21 cellular contexts compared by ENCODE assay signal in genomic region chr10:13470270-13470669, GRCh38. TPM values are rescaled to one million over a fixed set of nuclear protein-coding genes. Genes with fewer than 3 reads are reported as not detected.
DNase-seq lines count a peak whose midpoint lies in the region; ATAC-seq, FAIRE-seq and TF ChIP-seq lines count a peak whose summit lies in the region.
"Had no signal": no experiment of that assay in that cellular context is flagged by ENCODE, and none has a peak within 500 bp of the region (broad histone marks: within the 10 kb centered on the region; RNA-seq: fewer than 3 reads in every experiment).

No MANE protein-coding gene starts in this region.

- no peaks in the 10 kb centered on the region for H3K27me3 Mint-ChIP-seq in activated CD4-positive, alpha-beta T cell treated with anti-CD3 and anti-CD28 coated beads, Interleukin-2, amount 10 ng/mL, durations not matched to agents 24 days and 14 days

- H3K27ac Mint-ChIP-seq in activated CD4-positive, alpha-beta T cell treated with anti-CD3 and anti-CD28 coated beads, Interleukin-2, amount 10 ng/mL, durations not matched to agents 24 days and 14 days, result no peak overlapping the region
- H3K27ac Mint-ChIP-seq: mesothelial cell of epicardium, nephron progenitor cell had no signal

- in situ Hi-C loops in K562 (cut with MboI), result no loop called here

- H4K20me1 ChIP-seq in Karpas-422 (ENCODE audit: insufficient read depth, low read depth, low read length), result no peaks in the 10 kb centered on the region
- no peaks in the 10 kb centered on the region for H4K20me1 ChIP-seq in K562 (replicated peaks; ENCODE audit: control insufficient read depth, insufficient read depth, low read length)

- no TSS peak for BruUV-seq in K562 (replicated peaks; lab: Mats Ljungman, UMichigan)

- no peak overlapping the region for H2BK5ac ChIP-seq in mesendoderm (ENCODE audit: low read length)

- no peak overlapping the region for H4K8ac ChIP-seq in mesendoderm (ENCODE audit: low read depth, low read length)

- TF ChIP-seq EP300 in K562 (IDR thresholded peaks at IDR 0.05; ENCODE audit: low read length), result no peak

- H3K36me3 ChIP-seq in Karpas-422 (ENCODE audit: insufficient read depth, low read length) (no peaks in the 10 kb centered on the region), K562 (ENCODE audit: control insufficient read depth, insufficient read depth, low read length) (no peaks in the 10 kb centered on the region), mesendoderm (ENCODE audit: control insufficient read depth, insufficient read depth, low read length) (no peaks in the 10 kb centered on the region), tibial artery (peaks cover 0 to 15% (median 14%) of the 10 kb centered on the region in 3 donors)
- H3K36me3 ChIP-seq: suprapubic skin had no signal

- H3K36me3 Mint-ChIP-seq in activated CD4-positive, alpha-beta T cell treated with anti-CD3 and anti-CD28 coated beads, Interleukin-2, amount 10 ng/mL, durations not matched to agents 24 days and 14 days (ENCODE audit: low read depth), result no peaks in the 10 kb centered on the region

- no peaks in the 10 kb centered on the region for H3K79me1 ChIP-seq in mesendoderm (ENCODE audit: low read length)

- H3K4me3 ChIP-seq in Karpas-422 (ENCODE audit: low read length) (no peak overlapping the region), K562 (no peak overlapping the region), mesendoderm (ENCODE audit: low read length) (no peak overlapping the region), tibial artery (no peak overlapping the region)
- H3K4me3 ChIP-seq: Peyer's patch, suprapubic skin had no signal

- H3K9ac ChIP-seq in Karpas-422 (ENCODE audit: low read length) (no peak overlapping the region), K562 (ENCODE audit: insufficient read depth in 1 of 2, low read depth in 2 of 2, low read length in 2 of 2) (no peak overlapping the region), mesendoderm (ENCODE audit: low read length) (no peak overlapping the region)

- TF ChIP-seq CTCF in GM12872 (IDR thresholded peaks at IDR 0.05; ENCODE audit: insufficient read depth, low read depth, low read length) (peak; percentile 32; the same call in 1 of the 3 replicates), K562 (IDR thresholded peaks at IDR 0.05 in 2 of 3, conservative IDR thresholded peaks at IDR 0.05 in 1 of 3; ENCODE audit: insufficient read depth in 2 of 3, low read depth in 1 of 3, low read length in 3 of 3) (peak; percentile 21 to 44 (median 35); a peak in 2 of 6 replicates), tibial artery (IDR thresholded peaks at IDR 0.05) (no peak)

- H2AFZ ChIP-seq in Karpas-422 (ENCODE audit: low read length) (no peak overlapping the region), K562 (ENCODE audit: low read depth, low read length) (no peak overlapping the region)

- H3K27ac ChIP-seq in Karpas-422 (ENCODE audit: low read length), result no peak overlapping the region
- no peak overlapping the region for H3K27ac ChIP-seq in K562 (ENCODE audit: extremely low read depth, low read depth, low read length)
- H3K27ac ChIP-seq in mesendoderm (ENCODE audit: low read depth, low read length), result no peak overlapping the region
- H3K27ac ChIP-seq in tibial artery, result no peak overlapping the region
- H3K27ac ChIP-seq: foreskin keratinocyte, Peyer's patch, suprapubic skin had no signal

- H3K4me1 Mint-ChIP-seq in activated CD4-positive, alpha-beta T cell treated with anti-CD3 and anti-CD28 coated beads, Interleukin-2, amount 10 ng/mL, durations not matched to agents 24 days and 14 days, result no peaks in the 10 kb centered on the region
- H3K4me1 Mint-ChIP-seq: mesothelial cell of epicardium had no signal

- POLR2A ChIA-PET in K562 (lab: Yijun Ruan, JAX), result interaction anchor here (0.6 to 0.7 kb wide), 2 partner anchors 53 to 347 kb away, joined by 3 to 4 read pairs; no protein-coding TSS in a partner anchor

- no peak for TF ChIP-seq RAD21 in K562 (CRISPR knock-in tag; conservative IDR thresholded peaks at IDR 0.05 in 1 of 2, IDR thresholded peaks at IDR 0.05 in 1 of 2)

- H3K4me2 ChIP-seq in Karpas-422 (ENCODE audit: low read depth, low read length, poor library complexity, severe bottlenecking), result no peak overlapping the region
- H3K4me2 ChIP-seq in K562 (ENCODE audit: insufficient read depth, low read length), result no peak overlapping the region
- H3K4me2 ChIP-seq in mesendoderm (ENCODE audit: low read length), result no peak overlapping the region

- intact Hi-C loops in K562 (cut with micrococcal nuclease) (no loop called here), tibial artery (cut with DNase I; ENCODE audit: low total_unique reads) (no loop called here)
- intact Hi-C loops in activated CD4-positive, alpha-beta T cell treated with anti-CD3 and anti-CD28 coated beads, Interleukin-2, amount 10 ng/mL, durations not matched to agents 24 days and 14 days (cut with micrococcal nuclease), result no loop called here

- no peak overlapping the region for H3K4me3 Mint-ChIP-seq in activated CD4-positive, alpha-beta T cell treated with anti-CD3 and anti-CD28 coated beads, Interleukin-2, amount 10 ng/mL, durations not matched to agents 24 days and 14 days
- H3K4me3 Mint-ChIP-seq: mesothelial cell of epicardium, nephron progenitor cell had no signal

- DNase-seq in Karpas-422, result peak; percentile 47
- DNase-seq in K562 (ENCODE audit: extremely low read depth in 1 of 4, low spot score in 3 of 4), result peak in 1 of 4 experiments; percentile 14
- DNase-seq in mesendoderm, result peak; percentile 8
- no peak for DNase-seq in NCI-H345 treated with DMSO at 0.1 percent for 48 hours (lab: John Stamatoyannopoulos, UW; ENCODE audit: unreplicated experiment)
- no peak for DNase-seq in D341Med (ENCODE audit: low spot score)
- no peak for DNase-seq in tibial artery
- no peak for DNase-seq in activated CD4-positive, alpha-beta T cell treated with anti-CD3 and anti-CD28 coated beads, Interleukin-2, amount 10 ng/mL, durations not matched to agents 24 days and 14 days
- DNase-seq: activated CD4-positive, alpha-beta T cell treated with anti-CD3 and anti-CD28 coated beads for 48 hours; activated gamma-delta T cell; cerebellar nuclear complex; foreskin keratinocyte; GF-D8; NCI-H1048; NCI-H2107; nephron progenitor cell; Peyer's patch; stimulated activated CD4-positive, alpha-beta T cell treated with anti-CD3 and anti-CD28 coated beads, Interleukin-12 subunit alpha, Interleukin-12 subunit beta, amount 100 ng/mL, for 4 hours had no signal

- no peaks in the 10 kb centered on the region for H3K9me2 ChIP-seq in Karpas-422 (replicated peaks; ENCODE audit: insufficient read depth, low read length)

- H4K5ac ChIP-seq in mesendoderm (ENCODE audit: low read length), result no peak overlapping the region

- CTCF ChIA-PET in K562 (lab: Yijun Ruan, JAX; ENCODE audit: low intra/inter-chr PET ratio), result no interaction called here

- FAIRE-seq in K562 (lab: Jason Lieb, UNC), result peak; percentile 65

- no peak overlapping the region for H2BK120ac ChIP-seq in mesendoderm (ENCODE audit: low read depth, low read length)

- no peak overlapping the region for H3K56ac ChIP-seq in mesendoderm (ENCODE audit: low read length)

- peak; percentile 53 for ATAC-seq in K562
- ATAC-seq: foreskin keratinocyte had no signal

- H3K4me1 ChIP-seq in Karpas-422 (ENCODE audit: low read length), result no peaks in the 10 kb centered on the region
- no peaks in the 10 kb centered on the region for H3K4me1 ChIP-seq in K562 (replicated peaks in 1 of 2; ENCODE audit: control insufficient read depth in 2 of 2, insufficient read depth in 2 of 2, low read length in 2 of 2)
- H3K4me1 ChIP-seq in mesendoderm (ENCODE audit: control insufficient read depth, low read depth, low read length), result no peaks in the 10 kb centered on the region
- no peaks in the 10 kb centered on the region for H3K4me1 ChIP-seq in tibial artery
- H3K4me1 ChIP-seq: Caco-2, Peyer's patch, suprapubic skin had no signal

- H3K23ac ChIP-seq in mesendoderm (ENCODE audit: low read length), result no peak overlapping the region

- H3K18ac ChIP-seq in mesendoderm (ENCODE audit: low read length), result no peak overlapping the region

- H3K79me2 ChIP-seq in Karpas-422 (ENCODE audit: low read length) (no peaks in the 10 kb centered on the region), K562 (ENCODE audit: control insufficient read depth, insufficient read depth, low read length) (no peaks in the 10 kb centered on the region), mesendoderm (ENCODE audit: control insufficient read depth, insufficient read depth, low read length) (no peaks in the 10 kb centered on the region)

- H2BK15ac ChIP-seq in mesendoderm (replicated peaks; ENCODE audit: low read depth), result no peak overlapping the region

- WGBS in K562 (ENCODE audit: insufficient coverage, low coverage, missing lambda C conversion rate), result 15% methylated on average over 3 of the region's 3 CpGs
- WGBS in mesendoderm (ENCODE audit: extremely low coverage, insufficient coverage, low lambda C conversion rate), result no CpG with 5 or more reads among the region's 3 CpGs

- H2AK5ac ChIP-seq in mesendoderm (ENCODE audit: low read length), result no peak overlapping the region

- no peak for TF ChIP-seq POLR2A in K562 (conservative IDR thresholded peaks at IDR 0.05)

- H3K9me1 ChIP-seq in K562 (ENCODE audit: control insufficient read depth, insufficient read depth, low read length), result no peaks in the 10 kb centered on the region

- H3K9me3 ChIP-seq in Karpas-422 (ENCODE audit: low read length) (no peaks in the 10 kb centered on the region), K562 (replicated peaks; ENCODE audit: control insufficient read depth, insufficient read depth, low read depth, low read length) (peaks cover 5% of the 10 kb centered on the region), tibial artery (no peaks in the 10 kb centered on the region)
- H3K9me3 ChIP-seq: Caco-2, Peyer's patch, suprapubic skin had no signal

- H3K4ac ChIP-seq in mesendoderm (ENCODE audit: low read depth, low read length), result no peak overlapping the region

- H3K27me3 ChIP-seq in Karpas-422 (ENCODE audit: low read length) (no peaks in the 10 kb centered on the region), K562 (ENCODE audit: control insufficient read depth in 2 of 2, insufficient read depth in 2 of 2, low read length in 2 of 2) (peaks cover 0 to 23% of the 10 kb centered on the region in 2 experiments; a peak in 1 of 5 replicates), mesendoderm (ENCODE audit: insufficient read depth, low read length, poor library complexity) (no peaks in the 10 kb centered on the region), tibial artery (no peaks in the 10 kb centered on the region)
- H3K27me3 ChIP-seq: Peyer's patch, suprapubic skin had no signal

- H3K9me3 Mint-ChIP-seq in activated CD4-positive, alpha-beta T cell treated with anti-CD3 and anti-CD28 coated beads, Interleukin-2, amount 10 ng/mL, durations not matched to agents 24 days and 14 days, result no peaks in the 10 kb centered on the region
- H3K9me3 Mint-ChIP-seq: mesothelial cell of epicardium, nephron progenitor cell had no signal

RNA-seq across cellular contexts. Expression of gene BEND7, which starts 58.5 kb away (rescaled TPM):
- total RNA-seq in Karpas-422 (2014; rRNA removed; shearing (Covaris generic); ENCODE audit: low replicate concordance), result not detected in 2 replicates
- total RNA-seq in K562 (2011; cell fraction: chromatin; rRNA removed; ENCODE audit: low replicate concordance), result 6.0 and 13.1 TPM in 2 replicates
- 3.0 and 3.8 TPM in 2 replicates for total RNA-seq in K562 (2011; cell fraction: nucleolus; rRNA removed)
- total RNA-seq in K562 (2011; cell fraction: nucleoplasm; rRNA removed), result 6.7 and 10.2 TPM in 2 replicates
- total RNA-seq in K562 (2014; rRNA removed) (5.0 and 6.3 TPM in 2 replicates), K562 (2014; rRNA removed; fragmentation: Illumina TruSeq; extraction: Trizol) (6.1 and 8.4 TPM in 2 replicates), K562 (2015; rRNA removed; fragmentation: Illumina TruSeq; extraction: Trizol) (5.2 and 6.0 TPM in 2 replicates), K562 (2021) (8.2 and 10.1 TPM in 2 replicates)
- polyA plus RNA-seq in K562 (2011; rRNA removed) (4.8 and 5.6 TPM in 2 replicates), K562 (2014; fragmentation: Illumina TruSeq; extraction: Trizol) (6.6 and 11.4 TPM in 2 replicates), K562 (2014; fragmentation: Nextera tagmentation; extraction: Ambion mirVana) (1 to 10 TPM; 1.3 to 1.8 TPM), K562 (2014; rRNA removed) (3.2 and 12.2 TPM in 2 replicates)
- 1.3 and 3.4 TPM in 2 replicates for polyA plus RNA-seq in K562 (2011; cell fraction: cytosol; rRNA removed)
- 5.5 and 8.9 TPM in 2 replicates for polyA plus RNA-seq in K562 (2011; cell fraction: nucleus; rRNA removed)
- polyA plus RNA-seq in K562 (2012), result 5.3 and 7.1 TPM in 2 replicates
- 4.4 and 6.1 TPM in 2 replicates for polyA minus RNA-seq in K562 (2011; rRNA and poly(A)+ RNA removed)
- 2.9 and 3.3 TPM in 2 replicates for polyA minus RNA-seq in K562 (2011; cell fraction: cytosol; rRNA and poly(A)+ RNA removed)
- polyA minus RNA-seq in K562 (2011; cell fraction: nucleus; rRNA and poly(A)+ RNA removed), result 1.9 and 4.3 TPM in 2 replicates
- 4.3 TPM for polyA plus RNA-seq in mesendoderm (2013, experiment 1 of 2)
- 4.6 TPM for polyA plus RNA-seq in mesendoderm (2013, experiment 2 of 2)
- total RNA-seq in activated CD4-positive, alpha-beta T cell treated with anti-CD3 and anti-CD28 coated beads, Interleukin-2, amount 10 ng/mL, durations not matched to agents 24 days and 14 days, result not detected in 2 replicates

Comparison
In these comparisons a context has a peak if more than half of its experiments do, and no peak if none do; other contexts are left out.
1. CTCF ChIP-seq: peak in GM12872 (single experiment) and K562 (3 of 3); none in tibial artery (0 of 2).
2. DNase-seq: peak in Karpas-422 (single experiment) and mesendoderm (single experiment); none in NCI-H345 treated with DMSO at 0.1 percent for 48 hours (single experiment), D341Med (single experiment), tibial artery (0 of 2) and activated CD4-positive, alpha-beta T cell treated with anti-CD3 and anti-CD28 coated beads, Interleukin-2, amount 10 ng/mL, durations not matched to agents 24 days and 14 days (single experiment).